ENCODE assay signal across 9 cellular contexts in the genomic region with DNA sequence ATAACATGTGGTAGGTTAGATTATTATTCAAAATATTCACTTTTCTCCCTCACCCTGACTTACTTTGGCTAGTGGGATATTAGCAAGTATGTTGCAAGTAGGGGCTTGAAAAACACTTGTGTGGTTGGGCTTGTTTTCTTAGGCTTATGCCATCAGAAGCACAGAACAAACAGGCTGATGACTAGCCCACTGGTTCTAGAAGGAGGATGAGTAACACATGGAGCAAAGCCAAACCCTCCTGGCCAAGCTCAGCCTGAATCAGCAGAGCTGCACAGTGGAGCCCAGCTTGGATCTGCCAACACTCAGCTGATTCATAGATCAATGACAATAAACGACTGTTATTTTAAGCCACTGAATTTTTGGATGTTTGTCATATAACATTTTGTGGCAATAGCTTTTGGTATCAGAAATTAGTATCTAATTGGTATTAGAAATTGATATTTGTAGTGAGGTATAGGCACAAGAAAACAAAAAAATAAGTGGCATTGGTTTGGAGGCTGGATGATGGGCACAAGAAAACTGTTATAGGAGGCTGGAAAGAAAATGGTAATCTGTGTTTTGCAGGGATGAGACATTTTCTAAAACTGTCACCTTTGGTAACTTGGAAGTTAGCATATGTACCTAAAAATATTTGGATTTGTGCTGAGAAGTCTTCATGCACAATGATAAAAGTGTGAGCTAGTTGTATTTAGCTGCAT. TPM values are rescaled to one million over a fixed set of nuclear protein-coding genes. Genes with fewer than 3 reads are reported as not detected.
A peak's percentile ranks its signal among the peaks of the same experiment; 100 is the strongest.
DNase-seq lines count a peak whose midpoint lies in the region; ATAC-seq and TF ChIP-seq lines count a peak whose summit lies in the region.
"Had no signal": no experiment of that assay in that cellular context is flagged by ENCODE, and none has a peak within 500 bp of the region (broad histone marks: within the 10 kb centered on the region; RNA-seq: fewer than 3 reads in every experiment).

No MANE protein-coding gene starts in this region.

- ATAC-seq in lower lobe of right lung: peak; percentile 71 to 80
- no peak for ATAC-seq in GM18498 (IDR thresholded peaks at IDR 0.05; ENCODE audit: unreplicated experiment)

- CTCF ChIA-PET in A673 (lab: Charles Lee): no interaction called here

- H3K36me3 ChIP-seq in A673 (ENCODE audit: insufficient read depth, low read length, poor library complexity, severe bottlenecking) (no peaks in the 10 kb centered on the region), lower lobe of right lung (no peaks in the 10 kb centered on the region)

- TF ChIP-seq CTCF in A673 (conservative IDR thresholded peaks at IDR 0.05; ENCODE audit: low read depth, low read length) (no peak), lower lobe of right lung (IDR thresholded peaks at IDR 0.05) (no peak)

- POLR2A ChIA-PET in A673 (lab: Charles Lee; ENCODE audit: low non-redundant PET): no interaction called here

- H3K27me3 ChIP-seq in A673 (replicated peaks; ENCODE audit: insufficient read depth, low read depth, low read length, poor library complexity) (no peaks in the 10 kb centered on the region), lower lobe of right lung (ENCODE audit: low read depth) (no peaks in the 10 kb centered on the region)

- H3K4me1 ChIP-seq in A673 (ENCODE audit: insufficient read depth, low read length, poor library complexity, severe bottlenecking) (no peaks in the 10 kb centered on the region), lower lobe of right lung (no peaks in the 10 kb centered on the region)

- intact Hi-C loops in A673 (cut with micrococcal nuclease; ENCODE audit: unreplicated experiment) (no loop called here), lower lobe of right lung (cut with DNase I) (no loop called here)

- no TSS peak for BruUV-seq in A673 (replicated peaks; lab: Mats Ljungman, UMichigan)

- H3K9me3 ChIP-seq in A673 (ENCODE audit: low read depth, low read length, poor library complexity, severe bottlenecking): no peaks in the 10 kb centered on the region
- H3K9me3 ChIP-seq in lower lobe of right lung: no peaks in the 10 kb centered on the region

- H3K27ac ChIP-seq in A673 (ENCODE audit: low read depth, low read length, poor library complexity, severe bottlenecking) (no peak overlapping the region), lower lobe of right lung (no peak overlapping the region)

- DNase-seq in A673 (ENCODE audit: low spot score) (peak; percentile 50), MV-4-11 (lab: John Stamatoyannopoulos, UW) (peak; percentile 23), cerebellar cortex (ENCODE audit: low spot score) (peak; percentile 38), lower lobe of right lung (no peak), NCI-H2107 treated with DMSO at 0.1 percent for 48 hours (lab: John Stamatoyannopoulos, UW; ENCODE audit: unreplicated experiment) (no peak), NOMO-1 (lab: John Stamatoyannopoulos, UW; ENCODE audit: unreplicated experiment in 2 of 2) (no peak)
- no peak for DNase-seq in activated CD4-positive, alpha-beta T cell treated with anti-CD3 and anti-CD28 coated beads for 4 hours
- DNase-seq: DND-41 had no signal

- H3K4me3 ChIP-seq in A673 (ENCODE audit: low read depth, low read length, poor library complexity, severe bottlenecking): no peak overlapping the region
- H3K4me3 ChIP-seq in lower lobe of right lung: no peak overlapping the region

RNA-seq across cellular contexts. Expression of gene ZBED3, which starts 46.1 kb away (rescaled TPM):
- total RNA-seq in A673 (2021): 9.9 and 10.4 TPM in 2 replicates
- total RNA-seq in lower lobe of right lung: 13.4 TPM

Comparison
In these comparisons a context has a peak if more than half of its experiments do, and no peak if none do; other contexts are left out.
1. DNase-seq: peak in A673 (single experiment), MV-4-11 (single experiment) and cerebellar cortex (single experiment); none in lower lobe of right lung (single experiment), NCI-H2107 treated with DMSO at 0.1 percent for 48 hours (single experiment), activated CD4-positive, alpha-beta T cell treated with anti-CD3 and anti-CD28 coated beads for 4 hours (0 of 2) and NOMO-1 (0 of 2).